1 cellular context compared by ENCODE assay signal in the genomic region with DNA sequence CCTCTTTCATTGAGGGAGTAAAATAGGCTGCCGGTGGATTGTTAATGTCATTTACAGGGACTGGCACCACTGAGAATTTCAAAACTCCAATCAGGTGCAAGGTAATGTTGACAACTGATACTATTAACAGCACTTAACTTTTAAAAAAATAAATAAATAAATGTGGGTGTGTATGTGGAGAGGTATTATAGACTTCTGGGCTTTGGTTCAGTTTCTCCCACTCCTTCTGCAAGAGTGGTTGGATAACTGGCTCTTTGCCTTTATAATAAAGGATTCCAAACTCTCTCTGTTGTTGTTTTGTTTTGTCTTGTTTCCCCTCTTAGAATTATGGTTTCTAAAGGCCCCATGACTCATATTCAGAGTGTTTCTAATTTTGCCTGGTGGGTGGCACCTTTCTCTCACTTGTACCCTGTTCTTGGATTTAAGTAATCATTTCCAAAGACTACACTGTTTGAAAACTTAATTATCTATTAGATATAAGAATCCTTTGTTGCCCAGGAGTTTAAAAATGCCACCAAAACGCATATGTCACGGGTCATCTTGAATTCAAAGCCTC.
TF ChIP-seq lines count a peak whose summit lies in the region.

No MANE protein-coding gene starts in this region.

TF ChIP-seq in HEK293, 187 proteins besides CTCF, POLR2A, EP300 and RAD21 (continued from another document):
- TF ChIP-seq, protein P1, sequence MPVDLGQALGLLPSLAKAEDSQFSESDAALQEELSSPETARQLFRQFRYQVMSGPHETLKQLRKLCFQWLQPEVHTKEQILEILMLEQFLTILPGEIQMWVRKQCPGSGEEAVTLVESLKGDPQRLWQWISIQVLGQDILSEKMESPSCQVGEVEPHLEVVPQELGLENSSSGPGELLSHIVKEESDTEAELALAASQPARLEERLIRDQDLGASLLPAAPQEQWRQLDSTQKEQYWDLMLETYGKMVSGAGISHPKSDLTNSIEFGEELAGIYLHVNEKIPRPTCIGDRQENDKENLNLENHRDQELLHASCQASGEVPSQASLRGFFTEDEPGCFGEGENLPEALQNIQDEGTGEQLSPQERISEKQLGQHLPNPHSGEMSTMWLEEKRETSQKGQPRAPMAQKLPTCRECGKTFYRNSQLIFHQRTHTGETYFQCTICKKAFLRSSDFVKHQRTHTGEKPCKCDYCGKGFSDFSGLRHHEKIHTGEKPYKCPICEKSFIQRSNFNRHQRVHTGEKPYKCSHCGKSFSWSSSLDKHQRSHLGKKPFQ (tag by site-specific recombination; IDR thresholded peaks at IDR 0.05): no peak
- 0 out of 2 replicates have a peak, but pooled peaks have one; percentile 14 for TF ChIP-seq ZFHX2 (tag by site-specific recombination; conservative IDR thresholded peaks at IDR 0.05)
